1 cellular context compared by ENCODE assay signal in the genomic region with DNA sequence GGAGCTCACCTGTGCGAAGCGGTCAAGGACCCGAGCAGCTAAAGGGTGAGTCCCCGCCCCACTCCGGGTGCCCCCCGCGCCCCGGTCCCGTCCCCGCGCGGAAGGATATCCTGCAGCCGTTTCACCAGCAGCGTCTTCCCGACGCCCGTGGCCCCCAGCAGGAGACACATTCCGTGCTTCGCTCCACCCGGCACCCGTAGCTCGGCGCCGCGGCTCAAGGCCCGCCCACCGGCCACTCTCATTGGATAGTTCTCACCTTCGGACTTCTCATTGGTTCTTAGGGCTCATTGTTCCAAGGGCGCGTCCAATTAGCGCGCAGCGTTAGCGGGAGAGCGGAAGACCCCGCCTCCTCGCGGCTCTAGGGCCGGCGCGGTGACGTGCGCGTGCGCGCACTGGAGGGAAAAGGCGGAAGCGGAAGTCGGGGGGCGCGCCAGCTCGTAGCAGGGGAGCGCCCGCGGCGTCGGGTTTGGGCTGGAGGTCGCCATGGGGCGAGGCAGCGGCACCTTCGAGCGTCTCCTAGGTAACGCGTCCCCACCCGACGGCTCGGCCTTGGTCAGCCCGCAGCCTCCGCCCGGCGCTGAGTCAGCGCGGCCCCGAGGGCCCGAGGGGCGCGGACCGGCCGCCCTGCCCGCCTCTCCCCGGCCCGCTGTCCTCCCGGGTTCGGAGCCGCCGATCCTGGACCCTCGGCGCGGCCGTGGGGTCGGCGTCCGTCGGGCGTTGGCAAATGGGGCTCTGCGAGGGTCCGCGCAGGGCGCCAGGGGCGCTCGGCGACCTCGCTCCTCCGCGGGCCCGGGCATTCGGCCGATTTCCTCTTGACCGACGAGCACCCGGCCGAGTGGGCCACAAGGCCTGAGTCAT.
TF ChIP-seq lines count a peak whose summit lies in the region.

A gene with protein sequence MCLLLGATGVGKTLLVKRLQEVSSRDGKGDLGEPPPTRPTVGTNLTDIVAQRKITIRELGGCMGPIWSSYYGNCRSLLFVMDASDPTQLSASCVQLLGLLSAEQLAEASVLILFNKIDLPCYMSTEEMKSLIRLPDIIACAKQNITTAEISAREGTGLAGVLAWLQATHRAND (minus strand): TSS at position 214 of the 858 bp plus-strand sequence. CDS start 44 bp downstream, at position 170.
A gene with protein sequence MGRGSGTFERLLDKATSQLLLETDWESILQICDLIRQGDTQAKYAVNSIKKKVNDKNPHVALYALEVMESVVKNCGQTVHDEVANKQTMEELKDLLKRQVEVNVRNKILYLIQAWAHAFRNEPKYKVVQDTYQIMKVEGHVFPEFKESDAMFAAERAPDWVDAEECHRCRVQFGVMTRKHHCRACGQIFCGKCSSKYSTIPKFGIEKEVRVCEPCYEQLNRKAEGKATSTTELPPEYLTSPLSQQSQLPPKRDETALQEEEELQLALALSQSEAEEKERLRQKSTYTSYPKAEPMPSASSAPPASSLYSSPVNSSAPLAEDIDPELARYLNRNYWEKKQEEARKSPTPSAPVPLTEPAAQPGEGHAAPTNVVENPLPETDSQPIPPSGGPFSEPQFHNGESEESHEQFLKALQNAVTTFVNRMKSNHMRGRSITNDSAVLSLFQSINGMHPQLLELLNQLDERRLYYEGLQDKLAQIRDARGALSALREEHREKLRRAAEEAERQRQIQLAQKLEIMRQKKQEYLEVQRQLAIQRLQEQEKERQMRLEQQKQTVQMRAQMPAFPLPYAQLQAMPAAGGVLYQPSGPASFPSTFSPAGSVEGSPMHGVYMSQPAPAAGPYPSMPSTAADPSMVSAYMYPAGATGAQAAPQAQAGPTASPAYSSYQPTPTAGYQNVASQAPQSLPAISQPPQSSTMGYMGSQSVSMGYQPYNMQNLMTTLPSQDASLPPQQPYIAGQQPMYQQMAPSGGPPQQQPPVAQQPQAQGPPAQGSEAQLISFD (plus strand): TSS at position 428 of the 858 bp plus-strand sequence. CDS start 56 bp downstream, at position 484.

TF ChIP-seq in HepG2, 621 proteins besides CTCF, POLR2A, EP300 and RAD21 (continued from another document):
- TF ChIP-seq, protein P1, sequence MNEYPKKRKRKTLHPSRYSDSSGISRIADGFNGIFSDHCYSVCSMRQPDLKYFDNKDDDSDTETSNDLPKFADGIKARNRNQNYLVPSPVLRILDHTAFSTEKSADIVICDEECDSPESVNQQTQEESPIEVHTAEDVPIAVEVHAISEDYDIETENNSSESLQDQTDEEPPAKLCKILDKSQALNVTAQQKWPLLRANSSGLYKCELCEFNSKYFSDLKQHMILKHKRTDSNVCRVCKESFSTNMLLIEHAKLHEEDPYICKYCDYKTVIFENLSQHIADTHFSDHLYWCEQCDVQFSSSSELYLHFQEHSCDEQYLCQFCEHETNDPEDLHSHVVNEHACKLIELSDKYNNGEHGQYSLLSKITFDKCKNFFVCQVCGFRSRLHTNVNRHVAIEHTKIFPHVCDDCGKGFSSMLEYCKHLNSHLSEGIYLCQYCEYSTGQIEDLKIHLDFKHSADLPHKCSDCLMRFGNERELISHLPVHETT (CRISPR knock-in tag; conservative IDR thresholded peaks at IDR 0.05), result 0 out of 2 replicates have a peak, but pooled peaks have one; percentile 74
- TF ChIP-seq, protein P2, sequence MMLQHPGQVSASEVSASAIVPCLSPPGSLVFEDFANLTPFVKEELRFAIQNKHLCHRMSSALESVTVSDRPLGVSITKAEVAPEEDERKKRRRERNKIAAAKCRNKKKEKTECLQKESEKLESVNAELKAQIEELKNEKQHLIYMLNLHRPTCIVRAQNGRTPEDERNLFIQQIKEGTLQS (CRISPR knock-in tag; IDR thresholded peaks at IDR 0.05), result no peak; the same call in 1 of the 2 replicates
- TF ChIP-seq, protein P3, sequence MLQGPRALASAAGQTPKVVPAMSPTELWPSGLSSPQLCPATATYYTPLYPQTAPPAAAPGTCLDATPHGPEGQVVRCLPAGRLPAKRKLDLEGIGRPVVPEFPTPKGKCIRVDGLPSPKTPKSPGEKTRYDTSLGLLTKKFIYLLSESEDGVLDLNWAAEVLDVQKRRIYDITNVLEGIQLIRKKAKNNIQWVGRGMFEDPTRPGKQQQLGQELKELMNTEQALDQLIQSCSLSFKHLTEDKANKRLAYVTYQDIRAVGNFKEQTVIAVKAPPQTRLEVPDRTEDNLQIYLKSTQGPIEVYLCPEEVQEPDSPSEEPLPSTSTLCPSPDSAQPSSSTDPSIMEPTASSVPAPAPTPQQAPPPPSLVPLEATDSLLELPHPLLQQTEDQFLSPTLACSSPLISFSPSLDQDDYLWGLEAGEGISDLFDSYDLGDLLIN (CRISPR knock-in tag; IDR thresholded peaks at IDR 0.05; ENCODE audit: borderline replicate concordance), result peak; percentile 85; the same call in 1 of the 2 replicates
- TF ChIP-seq ATF7-NPFF (CRISPR knock-in tag; IDR thresholded peaks at IDR 0.05; ENCODE audit: low read depth), result no peak; the same call in 1 of the 2 replicates
- TF ChIP-seq HMG20A (CRISPR knock-in tag; IDR thresholded peaks at IDR 0.05; ENCODE audit: borderline replicate concordance), result no peak
- TF ChIP-seq ZNF790 (CRISPR knock-in tag; IDR thresholded peaks at IDR 0.05; ENCODE audit: borderline replicate concordance), result 0 out of 2 replicates have a peak, but pooled peaks have one; percentile 71
- TF ChIP-seq ZSCAN25 (CRISPR knock-in tag; IDR thresholded peaks at IDR 0.05), result peak; percentile 69; the same call in 1 of the 2 replicates
- TF ChIP-seq KLF9 (CRISPR knock-in tag; IDR thresholded peaks at IDR 0.05; ENCODE audit: low read depth), result peak; percentile 84; the same call in 1 of the 2 replicates
- no peak for TF ChIP-seq ZNF180 (CRISPR knock-in tag; IDR thresholded peaks at IDR 0.05; ENCODE audit: borderline replicate concordance, low read depth)
- peak; percentile 43; the same call in 1 of the 2 replicates for TF ChIP-seq NFKBIZ (CRISPR knock-in tag; IDR thresholded peaks at IDR 0.05)
- TF ChIP-seq, protein P4, sequence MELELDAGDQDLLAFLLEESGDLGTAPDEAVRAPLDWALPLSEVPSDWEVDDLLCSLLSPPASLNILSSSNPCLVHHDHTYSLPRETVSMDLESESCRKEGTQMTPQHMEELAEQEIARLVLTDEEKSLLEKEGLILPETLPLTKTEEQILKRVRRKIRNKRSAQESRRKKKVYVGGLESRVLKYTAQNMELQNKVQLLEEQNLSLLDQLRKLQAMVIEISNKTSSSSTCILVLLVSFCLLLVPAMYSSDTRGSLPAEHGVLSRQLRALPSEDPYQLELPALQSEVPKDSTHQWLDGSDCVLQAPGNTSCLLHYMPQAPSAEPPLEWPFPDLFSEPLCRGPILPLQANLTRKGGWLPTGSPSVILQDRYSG (CRISPR knock-in tag; IDR thresholded peaks at IDR 0.05), result peak; percentile 76; the same call in 1 of the 2 replicates
- TF ChIP-seq, protein P5, sequence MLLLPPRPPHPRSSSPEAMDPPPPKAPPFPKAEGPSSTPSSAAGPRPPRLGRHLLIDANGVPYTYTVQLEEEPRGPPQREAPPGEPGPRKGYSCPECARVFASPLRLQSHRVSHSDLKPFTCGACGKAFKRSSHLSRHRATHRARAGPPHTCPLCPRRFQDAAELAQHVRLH (CRISPR knock-in tag; IDR thresholded peaks at IDR 0.05; ENCODE audit: borderline replicate concordance, low read depth), result peak; percentile 25; the same call in 1 of the 2 replicates
- TF ChIP-seq FLYWCH1 (CRISPR knock-in tag; IDR thresholded peaks at IDR 0.05), result no peak; the same call in 1 of the 2 replicates
- TF ChIP-seq YEATS2 (CRISPR knock-in tag; IDR thresholded peaks at IDR 0.05; ENCODE audit: borderline replicate concordance), result peak; percentile 98
- TF ChIP-seq THAP11 (CRISPR knock-in tag; IDR thresholded peaks at IDR 0.05), result peak; percentile 95
- no peak for TF ChIP-seq CENPX (CRISPR knock-in tag; IDR thresholded peaks at IDR 0.05)
- no peak; the same call in 1 of the 2 replicates for TF ChIP-seq NCOA2 (CRISPR knock-in tag; IDR thresholded peaks at IDR 0.05)
TF ChIP-seq in HepG2: peak in this region for 284.
